Comparison of ENCODE assay signal across 15 cellular contexts in the genomic region with DNA sequence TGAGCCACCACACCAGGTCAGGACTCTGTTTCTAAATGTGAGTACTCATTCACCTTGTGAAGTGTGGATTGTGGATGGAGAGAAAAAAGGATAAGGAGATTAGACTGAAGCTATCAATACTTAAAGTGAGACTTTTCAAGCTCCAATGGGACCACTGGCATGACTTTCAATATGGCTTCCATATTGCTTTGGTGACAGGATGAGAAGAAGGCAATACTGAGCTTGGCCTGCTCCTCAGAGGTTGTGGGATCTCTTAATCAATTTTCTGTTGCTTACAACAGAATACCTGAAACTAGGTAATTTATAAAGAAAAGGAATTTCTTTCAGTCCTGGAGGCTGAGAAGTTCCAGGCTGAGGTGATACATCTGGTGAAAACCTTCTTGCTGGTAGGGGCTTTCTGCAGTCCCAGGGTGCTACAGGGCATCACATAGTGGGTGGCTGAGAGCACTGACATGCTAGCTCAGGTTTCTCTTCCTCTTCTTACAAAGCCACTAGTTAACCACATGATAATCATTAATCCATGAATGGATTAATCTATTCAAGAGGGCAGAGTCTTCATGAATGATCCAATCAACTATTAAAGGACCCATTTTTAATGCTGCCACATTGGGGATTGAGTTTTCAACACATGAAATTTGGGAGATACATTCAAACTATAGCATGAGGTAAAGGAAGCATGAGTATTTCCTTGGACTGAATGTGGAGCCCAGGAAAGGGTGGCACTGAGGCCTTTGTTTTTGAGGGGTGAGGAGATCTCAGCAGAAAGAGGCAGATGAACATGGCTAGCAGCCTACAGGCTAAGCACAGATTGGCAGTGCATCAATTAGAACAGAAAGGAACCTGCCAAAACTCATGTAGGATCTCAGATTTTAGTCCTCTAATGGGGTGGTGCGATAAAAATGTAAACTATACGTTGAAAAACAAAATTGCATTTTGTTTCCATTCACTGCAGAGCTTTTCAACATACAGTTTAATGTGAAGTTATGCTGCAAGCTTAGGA.
DNase-seq lines count a peak whose midpoint lies in the region; ATAC-seq, FAIRE-seq and TF ChIP-seq lines count a peak whose summit lies in the region.
"Had no signal": no experiment of that assay in that cellular context is flagged by ENCODE, and none has a peak within 500 bp of the region (broad histone marks: within the 10 kb centered on the region; RNA-seq: fewer than 3 reads in every experiment).

No MANE protein-coding gene starts in this region.

- CTCF ChIA-PET in HEK293T (lab: Yijun Ruan, JAX), result no interaction called here

- peak; percentile 2 for DNase-seq in GM19239 (ENCODE audit: insufficient read length, low spot score)
- peak; percentile 73 for DNase-seq in renal cortical epithelial cell (ENCODE audit: low read depth)
- no peak for DNase-seq in anterior cingulate cortex (lab: John Stamatoyannopoulos, UW)
- DNase-seq in activated CD4-positive, alpha-beta T cell treated with anti-CD3 and anti-CD28 coated beads, Interleukin-2, amount 50 U/mL, for 4 hours, result no peak
- no peak for DNase-seq in HuH-7 (ENCODE audit: low spot score)
- DNase-seq in HEK293T (ENCODE audit: extremely low spot score), result no peak
- DNase-seq: activated T-cell treated with anti-CD3 and anti-CD28 coated beads for 4 hours, body of pancreas, hypothalamus, IMR-90, NCI-H1930, OCI-M1, transverse colon had no signal

- FAIRE-seq in GM19239 (lab: Jason Lieb, UNC), result peak; percentile 54

- POLR2A ChIA-PET in HEK293T (lab: Yijun Ruan, JAX), result no interaction called here

- ATAC-seq in HG02610 (IDR thresholded peaks at IDR 0.05; ENCODE audit: unreplicated experiment) (peak; percentile 97), HG03280 (IDR thresholded peaks at IDR 0.05; ENCODE audit: unreplicated experiment) (peak; percentile 82)
- ATAC-seq: body of pancreas had no signal

TF ChIP-seq in HEK293T, 16 proteins besides CTCF, POLR2A, EP300 and RAD21:
- TF ChIP-seq ZNF384 (IDR thresholded peaks at IDR 0.05) (no peak), FOXK2 (IDR thresholded peaks at IDR 0.05) (no peak), SP1 (IDR thresholded peaks at IDR 0.05) (no peak), ELF4 (IDR thresholded peaks at IDR 0.05) (no peak), BHLHE40 (IDR thresholded peaks at IDR 0.05; ENCODE audit: borderline replicate concordance) (no peak), HDGF (IDR thresholded peaks at IDR 0.05; ENCODE audit: borderline replicate concordance) (no peak)

Comparison
In these comparisons a context has a peak if more than half of its experiments do, and no peak if none do; other contexts are left out.
1. DNase-seq: peak in GM19239 (single experiment) and renal cortical epithelial cell (single experiment); none in anterior cingulate cortex (0 of 58), activated CD4-positive, alpha-beta T cell treated with anti-CD3 and anti-CD28 coated beads, Interleukin-2, amount 50 U/mL, for 4 hours (0 of 2), HuH-7 (single experiment) and HEK293T (single experiment).